ENCODE assay signal across 14 cellular contexts in genomic region chr5:81269751-81270686, GRCh38. TPM values are rescaled to one million over a fixed set of nuclear protein-coding genes. Genes with fewer than 3 reads are reported as not detected.
DNase-seq lines count a peak whose midpoint lies in the region; ATAC-seq and TF ChIP-seq lines count a peak whose summit lies in the region.
"Had no signal": no experiment of that assay in that cellular context is flagged by ENCODE, and none has a peak within 500 bp of the region (broad histone marks: within the 10 kb centered on the region; RNA-seq: fewer than 3 reads in every experiment).

No MANE protein-coding gene starts in this region.

- H3K4me1 Mint-ChIP-seq in H9, result peaks cover 26 to 29% of the 10 kb centered on the region in 2 experiments

- no peak overlapping the region for H2BK20ac ChIP-seq in H9 (ENCODE audit: low read depth, low read length, poor library complexity, severe bottlenecking)

- H3K27me3 ChIP-seq in BE2C (no peaks in the 10 kb centered on the region), H9 (ENCODE audit: insufficient read depth, low read length) (no peaks in the 10 kb centered on the region), PC-3 (ENCODE audit: low read length) (no peaks in the 10 kb centered on the region), iPS-18a (ENCODE audit: control insufficient read depth, insufficient read depth, low read length) (no peaks in the 10 kb centered on the region)

- H3K4me3 Mint-ChIP-seq in H9, result peak overlapping the region; percentile 13 to 28; a peak in 3 of 5 replicates

- BruUV-seq in PC-3 (replicated peaks; lab: Mats Ljungman, UMichigan), result no TSS peak

- no peaks in the 10 kb centered on the region for H3K27me3 Mint-ChIP-seq in H9 (ENCODE audit: low read depth)

- H3K4me3 ChIP-seq in BE2C (ENCODE audit: low read depth, low read length) (peak overlapping the region; percentile 15), PC-3 (ENCODE audit: low read length) (no peak overlapping the region), iPS-18a (ENCODE audit: low read length) (no peak overlapping the region)

- H3K79me2 ChIP-seq in H9 (ENCODE audit: insufficient read depth, low read length) (peaks cover 2% of the 10 kb centered on the region; the same call in 1 of the 2 replicates), PC-3 (ENCODE audit: low read length) (peaks cover 41% of the 10 kb centered on the region)

- H3K23ac ChIP-seq in H9 (ENCODE audit: insufficient read length, low read depth, low read length), result no peak overlapping the region

- peaks cover 4 to 14% (median 10%) of the 10 kb centered on the region in 3 experiments; a peak in 6 of 7 replicates for H3K36me3 Mint-ChIP-seq in H9 (ENCODE audit: insufficient read depth in 1 of 3, low read depth in 3 of 3)

- TF ChIP-seq CTCF in BE2C (IDR thresholded peaks at IDR 0.05; ENCODE audit: low read depth, low read length) (no peak), H9 (conservative IDR thresholded peaks at IDR 0.05) (no peak), PC-3 (conservative IDR thresholded peaks at IDR 0.05; ENCODE audit: low read depth, low read length) (no peak)

- H3K79me1 ChIP-seq in H9 (ENCODE audit: insufficient read depth, low read depth, low read length, poor library complexity, severe bottlenecking), result no peaks in the 10 kb centered on the region

- H3K9me3 ChIP-seq in BE2C (no peaks in the 10 kb centered on the region; the same call in 1 of the 2 replicates), H9 (ENCODE audit: control insufficient read depth, low read depth, low read length) (no peaks in the 10 kb centered on the region), PC-3 (ENCODE audit: low read length) (no peaks in the 10 kb centered on the region), iPS-18a (ENCODE audit: control insufficient read depth, low read depth, low read length) (no peaks in the 10 kb centered on the region)

- intact Hi-C loops in PC-3 (cut with micrococcal nuclease), result no loop called here

- no peaks in the 10 kb centered on the region for H3K9me2 ChIP-seq in PC-3 (replicated peaks; ENCODE audit: low read length)

- no peak overlapping the region for H2BK15ac ChIP-seq in H9 (ENCODE audit: low read depth, low read length)

- DNase-seq in BE2C (peak; percentile 77), H9 (peak; percentile 65), PC-3 (peak; percentile 7), hypothalamus (lab: John Stamatoyannopoulos, UW) (no peak)
- DNase-seq in stimulated activated CD4-positive, alpha-beta T cell treated with anti-CD3 and anti-CD28 coated beads, Interleukin-1b, Interleukin-23, amount 100 ng/mL, for 48 hours, result no peak
- no peak for DNase-seq in activated CD4-positive, alpha-beta T cell treated with anti-CD3 and anti-CD28 coated beads, Interleukin-2, amount 50 U/mL, for 4 hours
- DNase-seq: anterior cingulate cortex; NCI-H1930; stimulated activated CD4-positive, alpha-beta T cell treated with anti-CD3 and anti-CD28 coated beads, Interleukin-2, amount 100 ng/mL, for 24 hours; stimulated activated naive CD8-positive, alpha-beta T cell treated with anti-CD3 and anti-CD28 coated beads, Interleukin-15, Interleukin-2, amounts not matched to agents 100 U/mL and 50 U/mL, for 24 hours had no signal

- no peak overlapping the region for H3T11ph ChIP-seq in H9 (ENCODE audit: low read length)

- no peak overlapping the region for H3K14ac ChIP-seq in H9 (ENCODE audit: insufficient read depth, low read length)

- no CpG with 5 or more reads among the region's 10 CpGs for WGBS in H9 (ENCODE audit: extremely low coverage, insufficient read length, low lambda C conversion rate)

- H3K9ac ChIP-seq in H9 (ENCODE audit: extremely low read depth, insufficient read length, low read length) (no peak overlapping the region), PC-3 (ENCODE audit: low read length) (no peak overlapping the region), iPS-18a (ENCODE audit: low read length) (peak overlapping the region; percentile 7)
- H3K9ac ChIP-seq: parathyroid adenoma had no signal

- no peak overlapping the region for H4K91ac ChIP-seq in H9 (ENCODE audit: insufficient read length, low read depth, low read length)

- no peak overlapping the region for H2AK5ac ChIP-seq in H9 (ENCODE audit: insufficient read length, low read length)

- H4K20me1 ChIP-seq in H9 (ENCODE audit: control insufficient read depth, insufficient read depth, insufficient read length) (no peaks in the 10 kb centered on the region), PC-3 (ENCODE audit: low read length) (no peaks in the 10 kb centered on the region)

- no peak overlapping the region for H2BK120ac ChIP-seq in H9 (ENCODE audit: low read depth, low read length, poor library complexity, severe bottlenecking)

- H3K23me2 ChIP-seq in H9 (ENCODE audit: insufficient read length, low read depth, low read length, poor library complexity, severe bottlenecking), result no peaks in the 10 kb centered on the region

- no peak overlapping the region for H3K4ac ChIP-seq in H9 (ENCODE audit: low read depth, low read length)

- H3F3A ChIP-seq in PC-3 (ENCODE audit: low read length, unreplicated experiment), result no peaks in the 10 kb centered on the region

- no peak overlapping the region for H2BK12ac ChIP-seq in H9 (ENCODE audit: insufficient read length, low read depth, low read length)

- no peak overlapping the region for H3K56ac ChIP-seq in H9 (ENCODE audit: insufficient read length, low read depth, low read length)

- H3K4me2 ChIP-seq in H9 (ENCODE audit: insufficient read depth, insufficient read length, low read length) (no peak overlapping the region), PC-3 (ENCODE audit: low read length) (no peak overlapping the region)

- H4K5ac ChIP-seq in H9 (ENCODE audit: insufficient read length, low read depth, low read length), result no peak overlapping the region

- no peak overlapping the region for H2AFZ ChIP-seq in H9 (ENCODE audit: low read length)
- H2AFZ ChIP-seq in PC-3 (ENCODE audit: low read length), result no peak overlapping the region
- H2AFZ ChIP-seq: parathyroid adenoma had no signal

- H3K27ac ChIP-seq in H9 (ENCODE audit: insufficient read length, low read depth, low read length) (no peak overlapping the region), PC-3 (ENCODE audit: low read length) (0 out of 2 replicates have a peak overlapping the region, but pooled peaks have one; percentile 46), iPS-18a (ENCODE audit: low read length) (no peak overlapping the region)
- H3K27ac ChIP-seq: parathyroid adenoma had no signal

- H3K18ac ChIP-seq in H9 (ENCODE audit: insufficient read length, low read depth, low read length), result no peak overlapping the region

- peaks cover 15% of the 10 kb centered on the region for H3K4me1 ChIP-seq in BE2C
- peaks cover 4% of the 10 kb centered on the region; the same call in 1 of the 2 replicates for H3K4me1 ChIP-seq in H9 (ENCODE audit: insufficient read depth, low read length)
- H3K4me1 ChIP-seq in PC-3 (ENCODE audit: insufficient read depth, low read length), result peaks cover 20% of the 10 kb centered on the region
- peaks cover 16% of the 10 kb centered on the region for H3K4me1 ChIP-seq in iPS-18a (ENCODE audit: control insufficient read depth, low read depth, low read length)

- H3K27ac Mint-ChIP-seq in H9, result peak overlapping the region; percentile 95 to 96 (median 96)

- H2BK5ac ChIP-seq in H9 (ENCODE audit: insufficient read length, low read length), result no peak overlapping the region

- ATAC-seq in PC-3, result peak; percentile 25
- no peak for ATAC-seq in HG02981 (IDR thresholded peaks at IDR 0.05; ENCODE audit: unreplicated experiment)
- ATAC-seq: stimulated activated naive CD8-positive, alpha-beta T cell treated with anti-CD3 and anti-CD28 coated beads, Interleukin-15, Interleukin-2, amounts not matched to agents 100 U/mL and 50 U/mL, for 24 hours had no signal

- no peak overlapping the region for H4K8ac ChIP-seq in H9 (replicated peaks; ENCODE audit: insufficient read length, low read depth, low read length)

- CTCF ChIA-PET in PC-3 (lab: Charles Lee), result no interaction called here

- H3K36me3 ChIP-seq in BE2C, result no peaks in the 10 kb centered on the region
- H3K36me3 ChIP-seq in PC-3 (ENCODE audit: low read depth, low read length), result no peaks in the 10 kb centered on the region
- H3K36me3 ChIP-seq in iPS-18a (ENCODE audit: control insufficient read depth, low read depth, low read length), result no peaks in the 10 kb centered on the region

- POLR2A ChIA-PET in PC-3 (lab: Charles Lee; ENCODE audit: unreplicated experiment), result no interaction called here

- peaks cover 13 to 17% of the 10 kb centered on the region in 2 experiments for H3K9me3 Mint-ChIP-seq in H9

RNA-seq across cellular contexts. Expression of gene ZCCHC9, which starts 31.4 kb away (rescaled TPM):
- polyA plus RNA-seq in BE2C (2012; ENCODE audit: insufficient read depth, insufficient read length, low read depth), result 21.0 TPM
- total RNA-seq in H9 (2021) (32.2 and 32.4 TPM in 2 replicates), PC-3 (2014; rRNA removed) (19.4 and 22.7 TPM in 2 replicates)

RNA-seq across cellular contexts. Expression of gene CKMT2, which starts 36.9 kb away (rescaled TPM):
- 0.82 TPM for polyA plus RNA-seq in BE2C (2012; ENCODE audit: insufficient read depth, insufficient read length, low read depth)
- total RNA-seq in H9 (2021) (1.5 and 1.8 TPM in 2 replicates), PC-3 (2014; rRNA removed) (not detected in 2 replicates)
- total RNA-seq: glomerular endothelial cell had no signal

Comparison
In these comparisons a context has a peak if more than half of its experiments do, and no peak if none do; other contexts are left out.
1. DNase-seq: peak in BE2C (single experiment), H9 (single experiment) and PC-3 (single experiment); none in stimulated activated CD4-positive, alpha-beta T cell treated with anti-CD3 and anti-CD28 coated beads, Interleukin-1b, Interleukin-23, amount 100 ng/mL, for 48 hours (single experiment), activated CD4-positive, alpha-beta T cell treated with anti-CD3 and anti-CD28 coated beads, Interleukin-2, amount 50 U/mL, for 4 hours (0 of 2) and hypothalamus (0 of 51).